ENCODE assay signal across 20 cellular contexts in the genomic region with DNA sequence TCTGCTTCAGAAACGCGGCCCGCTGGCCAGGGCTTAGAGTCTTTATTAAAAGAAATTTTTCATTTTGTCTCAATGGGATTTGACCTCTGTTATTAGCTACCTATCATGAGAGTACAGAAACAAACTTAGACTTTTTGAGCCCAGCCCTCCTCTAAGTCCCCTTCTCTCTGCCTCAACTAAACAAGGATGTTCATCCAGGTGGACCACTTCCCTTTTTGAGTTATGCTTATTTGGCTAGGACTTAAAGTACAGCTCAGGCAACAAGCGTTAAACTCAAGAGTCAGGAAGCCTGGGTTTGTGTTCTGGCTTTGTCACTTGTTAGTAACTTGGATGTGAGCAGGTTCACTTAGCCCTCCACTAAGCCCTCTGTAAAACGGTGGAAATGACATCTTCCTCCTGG.
A peak's percentile ranks its signal among the peaks of the same experiment; 100 is the strongest.
DNase-seq lines count a peak whose midpoint lies in the region; ATAC-seq and TF ChIP-seq lines count a peak whose summit lies in the region.
"Had no signal": no experiment of that assay in that cellular context is flagged by ENCODE, and none has a peak within 500 bp of the region (broad histone marks: within the 10 kb centered on the region; RNA-seq: fewer than 3 reads in every experiment).

No MANE protein-coding gene starts in this region.

- peaks cover 13 to 40% (median 16%) of the 10 kb centered on the region in 4 donors for H3K4me1 ChIP-seq in transverse colon
- peaks cover 23% of the 10 kb centered on the region for H3K4me1 ChIP-seq in body of pancreas

- H3K36me3 Mint-ChIP-seq in activated naive CD8-positive, alpha-beta T cell: peaks cover 11% of the 10 kb centered on the region
- H3K36me3 Mint-ChIP-seq in activated naive CD8-positive, alpha-beta T cell treated with anti-CD3 and anti-CD28 coated beads for 36 hours: peaks cover 3% of the 10 kb centered on the region
- H3K36me3 Mint-ChIP-seq in endothelial cell (ENCODE audit: low read depth, unreplicated experiment) (peaks cover 63% of the 10 kb centered on the region), osteocyte (ENCODE audit: unreplicated experiment) (peaks cover 18% of the 10 kb centered on the region)
- H3K36me3 Mint-ChIP-seq: activated naive CD4-positive, alpha-beta T cell treated with anti-CD3 and anti-CD28 coated beads, Interleukin-2, amount 50 U/mL, for 72 hours had no signal

- H3K27me3 Mint-ChIP-seq in activated naive CD8-positive, alpha-beta T cell: no peaks in the 10 kb centered on the region
- H3K27me3 Mint-ChIP-seq in activated naive CD8-positive, alpha-beta T cell treated with anti-CD3 and anti-CD28 coated beads for 36 hours: no peaks in the 10 kb centered on the region
- H3K27me3 Mint-ChIP-seq in endothelial cell (ENCODE audit: unreplicated experiment): peaks cover 6% of the 10 kb centered on the region
- no peaks in the 10 kb centered on the region for H3K27me3 Mint-ChIP-seq in osteocyte (ENCODE audit: unreplicated experiment)
- H3K27me3 Mint-ChIP-seq: CD4-positive, CD25-positive, alpha-beta regulatory T cell had no signal

- no peak for ATAC-seq in body of pancreas

- intact Hi-C loops in transverse colon (cut with DNase I; ENCODE audit: low total_unique reads): no loop called here
- intact Hi-C loops in body of pancreas (cut with DNase I): no loop called here

- TF ChIP-seq CTCF in endothelial cell (IDR thresholded peaks at IDR 0.05; ENCODE audit: unreplicated experiment) (no peak), osteocyte (IDR thresholded peaks at IDR 0.05) (no peak), transverse colon (IDR thresholded peaks at IDR 0.05) (no peak), GM10266 (IDR thresholded peaks at IDR 0.05; ENCODE audit: control insufficient read depth, insufficient read depth, low read depth, missing control alignments) (no peak), body of pancreas (IDR thresholded peaks at IDR 0.05) (no peak)

- H3K27ac ChIP-seq in transverse colon (peak overlapping the region; percentile 51 to 85 (median 68)), body of pancreas (no peak overlapping the region)

- no peaks in the 10 kb centered on the region for H3K9me3 ChIP-seq in transverse colon
- no peaks in the 10 kb centered on the region for H3K9me3 ChIP-seq in body of pancreas
- H3K9me3 ChIP-seq: upper lobe of right lung had no signal

- H3K36me3 ChIP-seq in transverse colon (peaks cover 0 to 2% (median 0%) of the 10 kb centered on the region in 4 donors), body of pancreas (replicated peaks in 1 of 2; ENCODE audit: insufficient read depth in 1 of 2, low read depth in 2 of 2) (no peaks in the 10 kb centered on the region)
- H3K36me3 ChIP-seq: upper lobe of right lung had no signal

- WGBS in transverse colon (ENCODE audit: low coverage in 1 of 2), 2 donors: 51 to 67% methylated on average over 4 to 5 of the region's 5 CpGs
- 43 to 68% methylated on average over 5 of the region's 5 CpGs for WGBS in body of pancreas, 2 donors

- H3K27me3 ChIP-seq in transverse colon (no peaks in the 10 kb centered on the region), body of pancreas (no peaks in the 10 kb centered on the region)
- H3K27me3 ChIP-seq: upper lobe of right lung had no signal

- no peak for DNase-seq in activated naive CD8-positive, alpha-beta T cell treated with anti-CD3 and anti-CD28 coated beads for 36 hours
- no peak for DNase-seq in endothelial cell (ENCODE audit: low spot score)
- DNase-seq in osteocyte (ENCODE audit: extremely low spot score, unreplicated experiment): no peak
- DNase-seq in transverse colon: no peak
- DNase-seq in GM10266 (ENCODE audit: extremely low spot score): no peak
- no peak for DNase-seq in AML-193 (lab: John Stamatoyannopoulos, UW)
- DNase-seq in body of pancreas: no peak
- DNase-seq: 8988T; activated T-cell treated with anti-CD3 and anti-CD28 coated beads, Interleukin-2, amount 50 U/mL, for 1 hour; CD4-positive, CD25-positive, alpha-beta regulatory T cell; H9; hippocampal formation; Karpas-422; NCI-H1417 treated with DMSO at 0.1 percent for 48 hours; NCI-H2171; NCI-H774; occipital lobe; upper lobe of right lung had no signal

- H3K9me3 Mint-ChIP-seq in activated naive CD8-positive, alpha-beta T cell (ENCODE audit: low read depth): no peaks in the 10 kb centered on the region
- H3K9me3 Mint-ChIP-seq in activated naive CD8-positive, alpha-beta T cell treated with anti-CD3 and anti-CD28 coated beads for 36 hours: no peaks in the 10 kb centered on the region
- H3K9me3 Mint-ChIP-seq in endothelial cell (ENCODE audit: unreplicated experiment) (no peaks in the 10 kb centered on the region), osteocyte (ENCODE audit: unreplicated experiment) (no peaks in the 10 kb centered on the region)
- H3K9me3 Mint-ChIP-seq: activated naive CD4-positive, alpha-beta T cell treated with anti-CD3 and anti-CD28 coated beads, Interleukin-2, amount 50 U/mL, for 72 hours; CD4-positive, CD25-positive, alpha-beta regulatory T cell; H9 had no signal

- H3K27ac Mint-ChIP-seq in activated naive CD8-positive, alpha-beta T cell: no peak overlapping the region
- H3K27ac Mint-ChIP-seq in activated naive CD8-positive, alpha-beta T cell treated with anti-CD3 and anti-CD28 coated beads for 36 hours: no peak overlapping the region
- H3K27ac Mint-ChIP-seq in endothelial cell (ENCODE audit: unreplicated experiment): no peak overlapping the region
- peak overlapping the region; percentile 83 for H3K27ac Mint-ChIP-seq in osteocyte (ENCODE audit: unreplicated experiment)
- H3K27ac Mint-ChIP-seq: CD4-positive, CD25-positive, alpha-beta regulatory T cell had no signal

- in situ Hi-C loops in transverse colon (cut with MboI; ENCODE audit: low pct_ligation_motif_present in 1 of 4, low pct_unique_long_range_greater_than_20kb in 1 of 4, low sequenced_read_pairs in 3 of 4): no loop called here

- TF ChIP-seq POLR2A in transverse colon (IDR thresholded peaks at IDR 0.05) (no peak), body of pancreas (IDR thresholded peaks at IDR 0.05) (no peak)

- peaks cover 42% of the 10 kb centered on the region for H3K4me1 Mint-ChIP-seq in activated naive CD8-positive, alpha-beta T cell (ENCODE audit: low read depth)
- peaks cover 35% of the 10 kb centered on the region for H3K4me1 Mint-ChIP-seq in activated naive CD8-positive, alpha-beta T cell treated with anti-CD3 and anti-CD28 coated beads for 36 hours
- H3K4me1 Mint-ChIP-seq in endothelial cell (ENCODE audit: unreplicated experiment) (peaks cover 24% of the 10 kb centered on the region), osteocyte (ENCODE audit: unreplicated experiment) (peaks cover 71% of the 10 kb centered on the region)

- no peak overlapping the region for H3K4me3 ChIP-seq in transverse colon
- H3K4me3 ChIP-seq in body of pancreas: no peak overlapping the region
- H3K4me3 ChIP-seq: upper lobe of right lung had no signal

- H3K4me3 Mint-ChIP-seq in activated naive CD8-positive, alpha-beta T cell: peak overlapping the region; percentile 3
- H3K4me3 Mint-ChIP-seq in activated naive CD8-positive, alpha-beta T cell treated with anti-CD3 and anti-CD28 coated beads for 36 hours: no peak overlapping the region
- peak overlapping the region; percentile 18 for H3K4me3 Mint-ChIP-seq in endothelial cell (ENCODE audit: unreplicated experiment)
- no peak overlapping the region for H3K4me3 Mint-ChIP-seq in osteocyte (ENCODE audit: unreplicated experiment)
- H3K4me3 Mint-ChIP-seq: CD4-positive, CD25-positive, alpha-beta regulatory T cell; H9 had no signal

- TF ChIP-seq EP300 in transverse colon (IDR thresholded peaks at IDR 0.05; ENCODE audit: low read depth): no peak

Comparison
In these comparisons a context has a peak if more than half of its experiments do, and no peak if none do; other contexts are left out.
1. H3K4me3 Mint-ChIP-seq: peak in activated naive CD8-positive, alpha-beta T cell (single experiment) and endothelial cell (single experiment); none in activated naive CD8-positive, alpha-beta T cell treated with anti-CD3 and anti-CD28 coated beads for 36 hours (single experiment) and osteocyte (single experiment).
2. H3K27ac ChIP-seq: peak in transverse colon (4 of 4); none in body of pancreas (0 of 4).